Comparison of ENCODE assay signal across 1 cellular context in genomic region chr6:30238178-30238795, GRCh38.
TF ChIP-seq lines count a peak whose summit lies in the region.

No MANE protein-coding gene starts in this region.

TF ChIP-seq in WTC11, 78 proteins besides CTCF, POLR2A, EP300 and RAD21 (continued from another document):
- TF ChIP-seq STAT6 (CRISPR knock-in tag; conservative IDR thresholded peaks at IDR 0.05; ENCODE audit: low read depth) (no peak), ZMAT4 (CRISPR knock-in tag; IDR thresholded peaks at IDR 0.05) (no peak), MXD4 (CRISPR knock-in tag; IDR thresholded peaks at IDR 0.05; ENCODE audit: borderline replicate concordance) (no peak), RORB (CRISPR knock-in tag; IDR thresholded peaks at IDR 0.05) (no peak), ZNF396 (CRISPR knock-in tag; IDR thresholded peaks at IDR 0.05; ENCODE audit: borderline replicate concordance) (no peak), FOXK1 (CRISPR knock-in tag; IDR thresholded peaks at IDR 0.05) (no peak), ZNF317 (CRISPR knock-in tag; IDR thresholded peaks at IDR 0.05; ENCODE audit: borderline replicate concordance, low read depth) (no peak), TEAD4 (CRISPR knock-in tag; IDR thresholded peaks at IDR 0.05) (no peak), ZNF425 (CRISPR knock-in tag; conservative IDR thresholded peaks at IDR 0.05) (no peak), ATF3 (CRISPR knock-in tag; conservative IDR thresholded peaks at IDR 0.05) (no peak), MLX (CRISPR knock-in tag; IDR thresholded peaks at IDR 0.05) (no peak)
